ENCODE assay signal across 2 cellular contexts in genomic region chr2:220104871-220105351, GRCh38.
TF ChIP-seq lines count a peak whose summit lies in the region.

No MANE protein-coding gene starts in this region.

TF ChIP-seq in HCT116, 20 proteins besides CTCF, POLR2A, EP300 and RAD21 (continued from another document):
- TF ChIP-seq, protein P1, sequence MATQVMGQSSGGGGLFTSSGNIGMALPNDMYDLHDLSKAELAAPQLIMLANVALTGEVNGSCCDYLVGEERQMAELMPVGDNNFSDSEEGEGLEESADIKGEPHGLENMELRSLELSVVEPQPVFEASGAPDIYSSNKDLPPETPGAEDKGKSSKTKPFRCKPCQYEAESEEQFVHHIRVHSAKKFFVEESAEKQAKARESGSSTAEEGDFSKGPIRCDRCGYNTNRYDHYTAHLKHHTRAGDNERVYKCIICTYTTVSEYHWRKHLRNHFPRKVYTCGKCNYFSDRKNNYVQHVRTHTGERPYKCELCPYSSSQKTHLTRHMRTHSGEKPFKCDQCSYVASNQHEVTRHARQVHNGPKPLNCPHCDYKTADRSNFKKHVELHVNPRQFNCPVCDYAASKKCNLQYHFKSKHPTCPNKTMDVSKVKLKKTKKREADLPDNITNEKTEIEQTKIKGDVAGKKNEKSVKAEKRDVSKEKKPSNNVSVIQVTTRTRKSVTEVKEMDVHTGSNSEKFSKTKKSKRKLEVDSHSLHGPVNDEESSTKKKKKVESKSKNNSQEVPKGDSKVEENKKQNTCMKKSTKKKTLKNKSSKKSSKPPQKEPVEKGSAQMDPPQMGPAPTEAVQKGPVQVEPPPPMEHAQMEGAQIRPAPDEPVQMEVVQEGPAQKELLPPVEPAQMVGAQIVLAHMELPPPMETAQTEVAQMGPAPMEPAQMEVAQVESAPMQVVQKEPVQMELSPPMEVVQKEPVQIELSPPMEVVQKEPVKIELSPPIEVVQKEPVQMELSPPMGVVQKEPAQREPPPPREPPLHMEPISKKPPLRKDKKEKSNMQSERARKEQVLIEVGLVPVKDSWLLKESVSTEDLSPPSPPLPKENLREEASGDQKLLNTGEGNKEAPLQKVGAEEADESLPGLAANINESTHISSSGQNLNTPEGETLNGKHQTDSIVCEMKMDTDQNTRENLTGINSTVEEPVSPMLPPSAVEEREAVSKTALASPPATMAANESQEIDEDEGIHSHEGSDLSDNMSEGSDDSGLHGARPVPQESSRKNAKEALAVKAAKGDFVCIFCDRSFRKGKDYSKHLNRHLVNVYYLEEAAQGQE (IDR thresholded peaks at IDR 0.05; ENCODE audit: low read depth): no peak
- no peak for TF ChIP-seq ELF1 (IDR thresholded peaks at IDR 0.05; ENCODE audit: borderline replicate concordance, low read depth)
- no peak for TF ChIP-seq ATF3 (IDR thresholded peaks at IDR 0.05)
TF ChIP-seq in HCT116: peak in this region for 0.

TF ChIP-seq in WTC11, 78 proteins besides CTCF, POLR2A, EP300 and RAD21 (continued from another document):
- TF ChIP-seq, protein P2, sequence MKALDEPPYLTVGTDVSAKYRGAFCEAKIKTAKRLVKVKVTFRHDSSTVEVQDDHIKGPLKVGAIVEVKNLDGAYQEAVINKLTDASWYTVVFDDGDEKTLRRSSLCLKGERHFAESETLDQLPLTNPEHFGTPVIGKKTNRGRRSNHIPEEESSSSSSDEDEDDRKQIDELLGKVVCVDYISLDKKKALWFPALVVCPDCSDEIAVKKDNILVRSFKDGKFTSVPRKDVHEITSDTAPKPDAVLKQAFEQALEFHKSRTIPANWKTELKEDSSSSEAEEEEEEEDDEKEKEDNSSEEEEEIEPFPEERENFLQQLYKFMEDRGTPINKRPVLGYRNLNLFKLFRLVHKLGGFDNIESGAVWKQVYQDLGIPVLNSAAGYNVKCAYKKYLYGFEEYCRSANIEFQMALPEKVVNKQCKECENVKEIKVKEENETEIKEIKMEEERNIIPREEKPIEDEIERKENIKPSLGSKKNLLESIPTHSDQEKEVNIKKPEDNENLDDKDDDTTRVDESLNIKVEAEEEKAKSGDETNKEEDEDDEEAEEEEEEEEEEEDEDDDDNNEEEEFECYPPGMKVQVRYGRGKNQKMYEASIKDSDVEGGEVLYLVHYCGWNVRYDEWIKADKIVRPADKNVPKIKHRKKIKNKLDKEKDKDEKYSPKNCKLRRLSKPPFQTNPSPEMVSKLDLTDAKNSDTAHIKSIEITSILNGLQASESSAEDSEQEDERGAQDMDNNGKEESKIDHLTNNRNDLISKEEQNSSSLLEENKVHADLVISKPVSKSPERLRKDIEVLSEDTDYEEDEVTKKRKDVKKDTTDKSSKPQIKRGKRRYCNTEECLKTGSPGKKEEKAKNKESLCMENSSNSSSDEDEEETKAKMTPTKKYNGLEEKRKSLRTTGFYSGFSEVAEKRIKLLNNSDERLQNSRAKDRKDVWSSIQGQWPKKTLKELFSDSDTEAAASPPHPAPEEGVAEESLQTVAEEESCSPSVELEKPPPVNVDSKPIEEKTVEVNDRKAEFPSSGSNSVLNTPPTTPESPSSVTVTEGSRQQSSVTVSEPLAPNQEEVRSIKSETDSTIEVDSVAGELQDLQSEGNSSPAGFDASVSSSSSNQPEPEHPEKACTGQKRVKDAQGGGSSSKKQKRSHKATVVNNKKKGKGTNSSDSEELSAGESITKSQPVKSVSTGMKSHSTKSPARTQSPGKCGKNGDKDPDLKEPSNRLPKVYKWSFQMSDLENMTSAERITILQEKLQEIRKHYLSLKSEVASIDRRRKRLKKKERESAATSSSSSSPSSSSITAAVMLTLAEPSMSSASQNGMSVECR (CRISPR knock-in tag; IDR thresholded peaks at IDR 0.05; ENCODE audit: borderline replicate concordance): no peak
- TF ChIP-seq, protein P3, sequence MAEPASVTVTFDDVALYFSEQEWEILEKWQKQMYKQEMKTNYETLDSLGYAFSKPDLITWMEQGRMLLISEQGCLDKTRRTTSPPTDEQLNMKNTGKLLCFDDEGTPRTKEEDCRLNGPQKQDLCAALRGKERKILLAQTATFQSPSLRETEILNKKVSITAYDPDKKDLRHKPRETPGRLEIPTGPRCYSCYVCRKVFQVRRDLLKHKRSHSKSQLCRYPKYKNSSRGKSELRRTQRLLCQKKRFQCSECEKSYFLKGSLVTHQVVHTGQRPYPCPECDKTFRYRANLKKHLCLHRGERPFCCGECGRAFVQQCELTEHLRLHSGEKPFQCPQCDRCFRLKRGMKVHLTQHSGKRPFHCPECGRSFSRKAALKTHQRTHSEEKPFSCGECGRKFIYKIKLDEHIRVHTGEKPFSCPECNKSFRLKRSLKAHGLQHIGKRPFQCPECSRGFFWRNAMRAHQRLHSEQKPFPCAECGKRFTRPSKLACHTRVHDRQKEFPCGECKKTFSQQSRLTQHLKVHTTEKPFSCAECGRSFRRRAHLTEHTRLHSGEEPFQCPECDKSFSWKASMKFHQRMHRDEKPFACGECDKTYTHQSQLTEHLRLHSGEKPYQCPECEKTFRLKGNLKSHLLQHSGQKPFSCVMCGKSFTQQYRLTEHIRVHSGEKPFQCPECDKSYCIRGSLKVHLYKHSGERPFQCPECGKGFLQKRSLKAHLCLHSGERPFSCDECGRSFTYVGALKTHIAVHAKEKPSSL (CRISPR knock-in tag; conservative IDR thresholded peaks at IDR 0.05): no peak
